Comparison of ENCODE assay signal across 31 cellular contexts in the genomic region with DNA sequence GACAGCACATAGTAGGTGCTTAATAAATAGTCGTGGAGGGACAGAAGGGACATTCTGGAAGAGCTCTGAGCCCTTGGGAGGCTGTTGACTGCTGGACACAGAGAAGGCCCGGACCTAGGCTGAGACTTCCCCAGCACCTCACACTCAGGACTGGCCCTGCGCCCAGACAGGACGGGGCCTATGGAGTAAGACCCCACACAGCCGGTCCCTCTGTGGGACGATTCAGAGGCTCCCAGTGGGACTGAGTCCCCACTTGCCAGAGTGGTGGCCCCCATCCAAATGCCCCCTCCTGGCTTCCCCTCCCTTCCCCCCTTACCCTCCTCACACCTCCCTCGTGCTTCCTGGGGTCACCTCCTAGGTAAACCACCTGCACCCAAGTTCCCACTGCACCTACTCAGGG.
"Had no signal": no experiment of that assay in that cellular context is flagged by ENCODE, and none has a peak within 500 bp of the region (broad histone marks: within the 10 kb centered on the region; RNA-seq: fewer than 3 reads in every experiment).

No MANE protein-coding gene starts in this region.

- H3K4me3 Mint-ChIP-seq: activated CD4-positive, alpha-beta memory T cell treated with anti-CD3 and anti-CD28 coated beads for 36 hours; activated CD4-positive, alpha-beta T cell treated with anti-CD3 and anti-CD28 coated beads for 36 hours; activated CD4-positive, alpha-beta T cell treated with anti-CD3 and anti-CD28 coated beads, Interleukin-2, amount 10 ng/mL, durations not matched to agents 24 days and 14 days; activated CD8-positive, alpha-beta memory T cell treated with anti-CD3 and anti-CD28 coated beads, Interleukin-2, amount 10 ng/mL, durations not matched to agents 7 days and 5 days; activated CD8-positive, alpha-beta T cell treated with anti-CD3 and anti-CD28 coated beads, Interleukin-2, amount 10 ng/mL, durations not matched to agents 7 days and 5 days; activated naive CD4-positive, alpha-beta T cell treated with anti-CD3 and anti-CD28 coated beads for 36 hours; activated naive CD4-positive, alpha-beta T cell treated with anti-CD3 and anti-CD28 coated beads, Interleukin-2, amount 50 U/mL, for 24 hours; activated naive CD8-positive, alpha-beta T cell treated with anti-CD3 and anti-CD28 coated beads for 36 hours; activated naive CD8-positive, alpha-beta T cell treated with anti-CD3 and anti-CD28 coated beads, Interleukin-2, amount 50 U/mL, for 24 hours; activated T-helper 1 cell treated with anti-CD3 and anti-CD28 coated beads, Interleukin-12 subunit alpha, Interleukin-12 subunit beta, Interleukin-2, Interleukin-4 antibody, amounts not matched to agents 30 ng/mL and 10 ng/mL and 1 ng/mL, durations not matched to agents 14 hours and 24 hours and 36 hours; brain; dendritic cell treated with granulocyte-macrophage colony-stimulating factor and Interleukin-4, amounts not matched to agents 40 ng/mL and 50 ng/mL, for 4 days had no signal

- H3K27me3 ChIP-seq: adrenal gland, ascending aorta, cardiac muscle cell, dorsolateral prefrontal cortex had no signal

- H3K27ac ChIP-seq: adrenal gland, ascending aorta, breast epithelium, cardiac muscle cell, coronary artery, esophagus squamous epithelium had no signal

- H3K27me3 Mint-ChIP-seq: activated CD4-positive, alpha-beta memory T cell treated with anti-CD3 and anti-CD28 coated beads for 36 hours; activated naive CD4-positive, alpha-beta T cell treated with anti-CD3 and anti-CD28 coated beads, Interleukin-2, amount 50 U/mL, for 24 hours had no signal

- H3K9me3 Mint-ChIP-seq: activated CD4-positive, alpha-beta memory T cell treated with anti-CD3 and anti-CD28 coated beads for 36 hours; activated CD4-positive, alpha-beta T cell treated with anti-CD3 and anti-CD28 coated beads, Interleukin-2, amount 10 ng/mL, durations not matched to agents 24 days and 14 days; activated naive CD4-positive, alpha-beta T cell treated with anti-CD3 and anti-CD28 coated beads for 36 hours; activated naive CD4-positive, alpha-beta T cell treated with anti-CD3 and anti-CD28 coated beads, Interleukin-2, amount 50 U/mL, for 24 hours; activated naive CD8-positive, alpha-beta T cell treated with anti-CD3 and anti-CD28 coated beads for 36 hours; activated naive CD8-positive, alpha-beta T cell treated with anti-CD3 and anti-CD28 coated beads, Interleukin-2, amount 50 U/mL, for 24 hours; activated T-helper 1 cell treated with anti-CD3 and anti-CD28 coated beads, Interleukin-12 subunit alpha, Interleukin-12 subunit beta, Interleukin-2, Interleukin-4 antibody, amounts not matched to agents 30 ng/mL and 10 ng/mL and 1 ng/mL, durations not matched to agents 14 hours and 24 hours and 36 hours; activated T-helper 2 cell treated with anti-CD3 and anti-CD28 coated beads, Interferon-gamma antibody, Interleukin-2, Interleukin-4, amounts not matched to agents 10 μg/mL and 5 μg/mL and 100 μg/mL, durations not matched to agents 14 hours and 24 hours and 36 hours; dendritic cell treated with granulocyte-macrophage colony-stimulating factor and Interleukin-4, amounts not matched to agents 40 ng/mL and 50 ng/mL, for 4 days had no signal

- H3K4me1 ChIP-seq: breast epithelium had no signal

- DNase-seq: activated CD4-positive, alpha-beta memory T cell treated with anti-CD3 and anti-CD28 coated beads for 36 hours; activated CD4-positive, alpha-beta T cell treated with anti-CD3 and anti-CD28 coated beads for 36 hours; activated CD4-positive, alpha-beta T cell treated with anti-CD3 and anti-CD28 coated beads, Interleukin-2, amount 10 ng/mL, durations not matched to agents 24 days and 14 days; activated CD4-positive, CD25-positive, alpha-beta regulatory T cell; activated CD4-positive, CD25-positive, alpha-beta regulatory T cell treated with anti-CD3 and anti-CD28 coated beads, Interleukin-2, amount 50 U/mL, for 72 hours; activated CD8-positive, alpha-beta memory T cell treated with anti-CD3 and anti-CD28 coated beads, Interleukin-2, amount 10 ng/mL, durations not matched to agents 7 days and 5 days; activated CD8-positive, alpha-beta memory T cell treated with anti-CD3 and anti-CD28 coated beads, Interleukin-2, amount 50 U/mL, for 4 hours; activated CD8-positive, alpha-beta T cell treated with anti-CD3 and anti-CD28 coated beads, Interleukin-2, amount 10 ng/mL, durations not matched to agents 7 days and 5 days; activated effector memory CD4-positive, alpha-beta T cell treated with anti-CD3 and anti-CD28 coated beads, Interleukin-2, amount 50 U/mL, for 16 hours; activated naive CD4-positive, alpha-beta T cell treated with anti-CD3 and anti-CD28 coated beads for 36 hours; activated naive CD8-positive, alpha-beta T cell treated with anti-CD3 and anti-CD28 coated beads for 36 hours; activated naive CD8-positive, alpha-beta T cell treated with anti-CD3 and anti-CD28 coated beads, Interleukin-2, amount 50 U/mL, for 24 hours; activated T-cell treated with anti-CD3 and anti-CD28 coated beads, Interleukin-2, amount 50 U/mL, for 1 hour; activated T-cell treated with anti-CD3 and anti-CD28 coated beads, Interleukin-2, amount 50 U/mL, for 48 hours; adrenal gland; central memory CD4-positive, alpha-beta T cell; dorsolateral prefrontal cortex; effector memory CD4-positive, alpha-beta T cell; erythroblast; esophagus squamous epithelium; foreskin melanocyte; T-helper 2 cell had no signal

- ATAC-seq: activated CD4-positive, alpha-beta T cell treated with anti-CD3 and anti-CD28 coated beads for 36 hours; activated CD8-positive, alpha-beta memory T cell treated with anti-CD3 and anti-CD28 coated beads, Interleukin-2, amount 10 ng/mL, durations not matched to agents 7 days and 5 days; activated CD8-positive, alpha-beta T cell treated with anti-CD3 and anti-CD28 coated beads, Interleukin-2, amount 10 ng/mL, durations not matched to agents 7 days and 5 days; activated naive CD8-positive, alpha-beta T cell treated with anti-CD3 and anti-CD28 coated beads, Interleukin-2, amount 50 U/mL, for 24 hours had no signal

- H3K4me1 Mint-ChIP-seq: activated CD4-positive, alpha-beta T cell treated with anti-CD3 and anti-CD28 coated beads, Interleukin-2, amount 10 ng/mL, durations not matched to agents 24 days and 14 days; activated CD8-positive, alpha-beta memory T cell treated with anti-CD3 and anti-CD28 coated beads, Interleukin-2, amount 10 ng/mL, durations not matched to agents 7 days and 5 days; activated naive CD4-positive, alpha-beta T cell treated with anti-CD3 and anti-CD28 coated beads, Interleukin-2, amount 50 U/mL, for 24 hours; activated naive CD8-positive, alpha-beta T cell treated with anti-CD3 and anti-CD28 coated beads for 36 hours had no signal

- H3K4me3 ChIP-seq: adrenal gland, ascending aorta, breast epithelium, cardiac muscle cell, coronary artery, dorsolateral prefrontal cortex, esophagus squamous epithelium had no signal

- H3K27ac Mint-ChIP-seq: activated CD4-positive, alpha-beta memory T cell treated with anti-CD3 and anti-CD28 coated beads for 36 hours; activated CD4-positive, alpha-beta T cell treated with anti-CD3 and anti-CD28 coated beads for 36 hours; activated CD4-positive, alpha-beta T cell treated with anti-CD3 and anti-CD28 coated beads, Interleukin-2, amount 10 ng/mL, durations not matched to agents 24 days and 14 days; activated CD8-positive, alpha-beta memory T cell treated with anti-CD3 and anti-CD28 coated beads, Interleukin-2, amount 10 ng/mL, durations not matched to agents 7 days and 5 days; activated CD8-positive, alpha-beta T cell treated with anti-CD3 and anti-CD28 coated beads, Interleukin-2, amount 10 ng/mL, durations not matched to agents 7 days and 5 days; activated naive CD4-positive, alpha-beta T cell treated with anti-CD3 and anti-CD28 coated beads for 36 hours; activated naive CD4-positive, alpha-beta T cell treated with anti-CD3 and anti-CD28 coated beads, Interleukin-2, amount 50 U/mL, for 24 hours; activated naive CD8-positive, alpha-beta T cell treated with anti-CD3 and anti-CD28 coated beads for 36 hours; activated naive CD8-positive, alpha-beta T cell treated with anti-CD3 and anti-CD28 coated beads, Interleukin-2, amount 50 U/mL, for 24 hours; activated T-helper 1 cell treated with anti-CD3 and anti-CD28 coated beads, Interleukin-12 subunit alpha, Interleukin-12 subunit beta, Interleukin-2, Interleukin-4 antibody, amounts not matched to agents 30 ng/mL and 10 ng/mL and 1 ng/mL, durations not matched to agents 14 hours and 24 hours and 36 hours; activated T-helper 2 cell treated with anti-CD3 and anti-CD28 coated beads, Interferon-gamma antibody, Interleukin-2, Interleukin-4, amounts not matched to agents 10 μg/mL and 5 μg/mL and 100 μg/mL, durations not matched to agents 14 hours and 24 hours and 36 hours; dendritic cell treated with granulocyte-macrophage colony-stimulating factor and Interleukin-4, amounts not matched to agents 40 ng/mL and 50 ng/mL, for 4 days had no signal

- H3K36me3 Mint-ChIP-seq: activated CD4-positive, alpha-beta memory T cell treated with anti-CD3 and anti-CD28 coated beads for 36 hours; activated CD8-positive, alpha-beta memory T cell treated with anti-CD3 and anti-CD28 coated beads, Interleukin-2, amount 10 ng/mL, durations not matched to agents 7 days and 5 days; activated naive CD8-positive, alpha-beta T cell treated with anti-CD3 and anti-CD28 coated beads for 36 hours; brain had no signal

- H3K9me3 ChIP-seq: adrenal gland, ascending aorta, breast epithelium, esophagus squamous epithelium had no signal

- H3K36me3 ChIP-seq: adrenal gland, ascending aorta, breast epithelium, cardiac muscle cell had no signal
